In genomic region chr15:38589502-38589901, GRCh38 we compare ENCODE assay signal across 10 cellular contexts. TPM values are rescaled to one million over a fixed set of nuclear protein-coding genes. Genes with fewer than 3 reads are reported as not detected.
DNase-seq lines count a peak whose midpoint lies in the region; ATAC-seq, FAIRE-seq and TF ChIP-seq lines count a peak whose summit lies in the region.
"Had no signal": no experiment of that assay in that cellular context is flagged by ENCODE, and none has a peak within 500 bp of the region (broad histone marks: within the 10 kb centered on the region; RNA-seq: fewer than 3 reads in every experiment).

No MANE protein-coding gene starts in this region.

- TF ChIP-seq CTCF in kidney (IDR thresholded peaks at IDR 0.05; ENCODE audit: borderline replicate concordance, extremely low read depth, insufficient read depth) = no peak

- no peak overlapping the region for H3K9ac ChIP-seq in kidney (ENCODE audit: low read length in 2 of 2)

- no peaks in the 10 kb centered on the region for H3K4me1 ChIP-seq in kidney (ENCODE audit: control insufficient read depth in 1 of 2, insufficient read depth in 1 of 2, low read depth in 1 of 2, low read length in 2 of 2)

- CTCF ChIA-PET in activated CD4-positive, alpha-beta memory T cell treated with anti-CD3 and anti-CD28 coated beads for 36 hours (lab: Charles Lee) = interaction anchor here (0.7 to 1.6 kb wide), 2 partner anchors 28 to 95 kb away, joined by 4 to 5 read pairs; no protein-coding TSS in a partner anchor
- CTCF ChIA-PET in activated CD4-positive, alpha-beta memory T cell treated with anti-CD3 and anti-CD28 coated beads, Interleukin-2, amount 10 ng/mL, durations not matched to agents 7 days and 5 days (lab: Charles Lee) = interaction anchor here (1.1 kb wide), 2 partner anchors 9 to 26 kb away, joined by 3 read pairs; no protein-coding TSS in a partner anchor

- H3K4me1 Mint-ChIP-seq in activated CD4-positive, alpha-beta memory T cell treated with anti-CD3 and anti-CD28 coated beads for 36 hours (ENCODE audit: low read depth) = peaks cover 33% of the 10 kb centered on the region
- peaks cover 32% of the 10 kb centered on the region for H3K4me1 Mint-ChIP-seq in activated CD4-positive, alpha-beta memory T cell treated with anti-CD3 and anti-CD28 coated beads, Interleukin-2, amount 10 ng/mL, durations not matched to agents 7 days and 5 days

- FAIRE-seq in kidney (lab: Jason Lieb, UNC) = no peak

- DNase-seq in activated CD4-positive, alpha-beta memory T cell treated with anti-CD3 and anti-CD28 coated beads for 36 hours = peak; percentile 46
- DNase-seq in activated CD4-positive, alpha-beta memory T cell treated with anti-CD3 and anti-CD28 coated beads, Interleukin-2, amount 10 ng/mL, durations not matched to agents 7 days and 5 days = no peak
- peak; percentile 91 for DNase-seq in NOMO-1 treated with DMSO at 0.1 percent for 48 hours (lab: John Stamatoyannopoulos, UW; ENCODE audit: unreplicated experiment)
- DNase-seq in epithelial cell of prostate (ENCODE audit: low read depth, low spot score) = peak; percentile 79
- DNase-seq in stimulated activated naive CD8-positive, alpha-beta T cell treated with anti-CD3 and anti-CD28 coated beads, Interleukin-15, Interleukin-2, amounts not matched to agents 100 U/mL and 50 U/mL, for 24 hours = no peak
- DNase-seq in kidney = no peak
- no peak for DNase-seq in cortex of kidney (lab: John Stamatoyannopoulos, UW)
- DNase-seq: NCI-H2171 treated with DMSO at 0.1 percent for 48 hours, WERI-Rb-1 had no signal

- POLR2A ChIA-PET in activated CD4-positive, alpha-beta memory T cell treated with anti-CD3 and anti-CD28 coated beads for 36 hours (lab: Charles Lee) = interaction anchor here (0.7 to 1.5 kb wide), 4 partner anchors 20 to 100 kb away, joined by 3 to 5 read pairs (median 4); partner anchors contain the start of gene RASGRP1
- POLR2A ChIA-PET in activated CD4-positive, alpha-beta memory T cell treated with anti-CD3 and anti-CD28 coated beads, Interleukin-2, amount 10 ng/mL, durations not matched to agents 7 days and 5 days (lab: Charles Lee) = interaction anchor here (1.2 to 1.6 kb wide), 3 partner anchors 11 to 63 kb away, joined by 4 to 5 read pairs (median 5); no protein-coding TSS in a partner anchor

- ATAC-seq in stimulated activated naive CD8-positive, alpha-beta T cell treated with anti-CD3 and anti-CD28 coated beads, Interleukin-15, Interleukin-2, amounts not matched to agents 100 U/mL and 50 U/mL, for 24 hours = peak; percentile 73
- no peak for ATAC-seq in GM18517 (IDR thresholded peaks at IDR 0.05; ENCODE audit: unreplicated experiment)

- H3K9me3 ChIP-seq in kidney (ENCODE audit: control insufficient read depth in 1 of 2, low read length in 2 of 2) = no peaks in the 10 kb centered on the region

- H3K27ac ChIP-seq in epithelial cell of prostate (no peak overlapping the region), kidney (ENCODE audit: low read depth in 2 of 2, low read length in 2 of 2) (no peak overlapping the region)
- H3K27ac ChIP-seq: WERI-Rb-1 had no signal

- H3K27ac Mint-ChIP-seq in activated CD4-positive, alpha-beta memory T cell treated with anti-CD3 and anti-CD28 coated beads for 36 hours = peak overlapping the region; percentile 34
- H3K27ac Mint-ChIP-seq in activated CD4-positive, alpha-beta memory T cell treated with anti-CD3 and anti-CD28 coated beads, Interleukin-2, amount 10 ng/mL, durations not matched to agents 7 days and 5 days = no peak overlapping the region

- H3K27me3 Mint-ChIP-seq in activated CD4-positive, alpha-beta memory T cell treated with anti-CD3 and anti-CD28 coated beads for 36 hours = no peaks in the 10 kb centered on the region
- H3K27me3 Mint-ChIP-seq in activated CD4-positive, alpha-beta memory T cell treated with anti-CD3 and anti-CD28 coated beads, Interleukin-2, amount 10 ng/mL, durations not matched to agents 7 days and 5 days = peaks cover 2% of the 10 kb centered on the region

- H3K36me3 ChIP-seq in kidney (ENCODE audit: control insufficient read depth in 1 of 2, insufficient read depth in 2 of 2, low read length in 2 of 2) = no peaks in the 10 kb centered on the region
- H3K36me3 ChIP-seq: WERI-Rb-1 had no signal

- H3K4me3 ChIP-seq in kidney (ENCODE audit: low read length in 2 of 2) = no peak overlapping the region

- H3K4me3 Mint-ChIP-seq in activated CD4-positive, alpha-beta memory T cell treated with anti-CD3 and anti-CD28 coated beads for 36 hours = no peak overlapping the region
- H3K4me3 Mint-ChIP-seq in activated CD4-positive, alpha-beta memory T cell treated with anti-CD3 and anti-CD28 coated beads, Interleukin-2, amount 10 ng/mL, durations not matched to agents 7 days and 5 days = no peak overlapping the region

- peaks cover 5% of the 10 kb centered on the region for H3K36me3 Mint-ChIP-seq in activated CD4-positive, alpha-beta memory T cell treated with anti-CD3 and anti-CD28 coated beads for 36 hours
- peaks cover 15% of the 10 kb centered on the region for H3K36me3 Mint-ChIP-seq in activated CD4-positive, alpha-beta memory T cell treated with anti-CD3 and anti-CD28 coated beads, Interleukin-2, amount 10 ng/mL, durations not matched to agents 7 days and 5 days (ENCODE audit: low read depth)

- H3K9me3 Mint-ChIP-seq in activated CD4-positive, alpha-beta memory T cell treated with anti-CD3 and anti-CD28 coated beads for 36 hours = peaks cover 13% of the 10 kb centered on the region
- peaks cover 7% of the 10 kb centered on the region for H3K9me3 Mint-ChIP-seq in activated CD4-positive, alpha-beta memory T cell treated with anti-CD3 and anti-CD28 coated beads, Interleukin-2, amount 10 ng/mL, durations not matched to agents 7 days and 5 days

- intact Hi-C loops in activated CD4-positive, alpha-beta memory T cell treated with anti-CD3 and anti-CD28 coated beads for 36 hours (cut with micrococcal nuclease) = loop anchor here (1.0 kb wide), 1 partner anchor 21 kb away; no protein-coding TSS in a partner anchor
- intact Hi-C loops in kidney (cut with DNase I) = no loop called here

RNA-seq across cellular contexts. Expression of gene RASGRP1, which starts 24.9 kb away (rescaled TPM):
- 100 to 1,000 TPM; 167 to 174 TPM for total RNA-seq in activated CD4-positive, alpha-beta memory T cell treated with anti-CD3 and anti-CD28 coated beads for 36 hours
- 100 to 1,000 TPM; 200 to 208 TPM for total RNA-seq in activated CD4-positive, alpha-beta memory T cell treated with anti-CD3 and anti-CD28 coated beads, Interleukin-2, amount 10 ng/mL, durations not matched to agents 7 days and 5 days
- 12.5 TPM for total RNA-seq in kidney
- 3.4 TPM for polyA plus RNA-seq in kidney (ENCODE audit: insufficient read depth, low read depth, low replicate concordance)

Comparison
In these comparisons a context has a peak if more than half of its experiments do, and no peak if none do; other contexts are left out.
1. DNase-seq: peak in activated CD4-positive, alpha-beta memory T cell treated with anti-CD3 and anti-CD28 coated beads for 36 hours (single experiment), NOMO-1 treated with DMSO at 0.1 percent for 48 hours (single experiment) and epithelial cell of prostate (single experiment); none in activated CD4-positive, alpha-beta memory T cell treated with anti-CD3 and anti-CD28 coated beads, Interleukin-2, amount 10 ng/mL, durations not matched to agents 7 days and 5 days (single experiment), stimulated activated naive CD8-positive, alpha-beta T cell treated with anti-CD3 and anti-CD28 coated beads, Interleukin-15, Interleukin-2, amounts not matched to agents 100 U/mL and 50 U/mL, for 24 hours (single experiment), kidney (single experiment) and cortex of kidney (single experiment).
2. RNA of gene RASGRP1, which starts 24.9 kb away (total RNA-seq): 200 to 208 TPM in activated CD4-positive, alpha-beta memory T cell treated with anti-CD3 and anti-CD28 coated beads, Interleukin-2, amount 10 ng/mL, durations not matched to agents 7 days and 5 days and 167 to 174 TPM in activated CD4-positive, alpha-beta memory T cell treated with anti-CD3 and anti-CD28 coated beads for 36 hours; 12.5 TPM in kidney (single experiment); every median in the first group is over 10 times any median in the second.